ENCODE assay signal across 26 cellular contexts in the genomic region with DNA sequence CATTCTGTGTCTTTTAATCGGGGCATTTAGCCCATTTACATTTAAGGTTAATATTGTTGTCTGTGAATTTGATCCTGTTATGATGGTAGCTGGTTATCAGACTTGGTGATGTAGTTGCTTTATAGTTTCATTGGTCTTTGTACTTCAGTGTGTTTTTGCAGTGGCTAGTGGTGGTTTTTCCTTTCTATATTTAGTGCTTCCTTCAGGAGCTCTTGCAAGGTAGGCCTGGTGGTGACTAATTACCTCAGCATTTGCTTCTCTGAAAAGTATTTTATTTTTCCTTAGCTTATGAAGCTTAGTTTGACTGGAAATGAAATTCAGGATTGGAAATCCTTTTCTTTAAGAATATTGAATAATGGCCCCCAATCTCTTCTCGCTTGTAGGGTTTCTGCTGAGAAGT.
DNase-seq lines count a peak whose midpoint lies in the region; ATAC-seq and TF ChIP-seq lines count a peak whose summit lies in the region.
"Had no signal": no experiment of that assay in that cellular context is flagged by ENCODE, and none has a peak within 500 bp of the region (broad histone marks: within the 10 kb centered on the region; RNA-seq: fewer than 3 reads in every experiment).

No MANE protein-coding gene starts in this region.

- intact Hi-C loops in mammary epithelial cell (cut with micrococcal nuclease) = no loop called here

- H3K9me3 ChIP-seq in mammary epithelial cell (replicated peaks; ENCODE audit: insufficient read depth, low read length) = no peaks in the 10 kb centered on the region
- H3K9me3 ChIP-seq: upper lobe of right lung had no signal

- TF ChIP-seq CTCF in AG10803 (conservative IDR thresholded peaks at IDR 0.05; ENCODE audit: low read length) = no peak
- no peak for TF ChIP-seq CTCF in mammary epithelial cell (conservative IDR thresholded peaks at IDR 0.05 in 1 of 2, IDR thresholded peaks at IDR 0.05 in 1 of 2; ENCODE audit: extremely low read depth in 1 of 2, insufficient read depth in 1 of 2, low read depth in 1 of 2, low read length in 2 of 2)

- BruUV-seq in mammary epithelial cell (replicated peaks; lab: Mats Ljungman, UMichigan) = no TSS peak

- H4K20me1 ChIP-seq in mammary epithelial cell (ENCODE audit: insufficient read depth, low read length) = no peaks in the 10 kb centered on the region

- H3K36me3 ChIP-seq in mammary epithelial cell (ENCODE audit: insufficient read depth, low read length) = no peaks in the 10 kb centered on the region
- H3K36me3 ChIP-seq: upper lobe of right lung had no signal

- no peaks in the 10 kb centered on the region for H3K79me2 ChIP-seq in mammary epithelial cell (ENCODE audit: insufficient read depth, low read length)

- dilution Hi-C loops in mammary epithelial cell (cut with HindIII; ENCODE audit: low sequenced_read_pairs) = no loop called here

- no peak overlapping the region for H2AFZ ChIP-seq in mammary epithelial cell (ENCODE audit: low read depth, low read length)
- H2AFZ ChIP-seq: PC-9 had no signal

- ATAC-seq in GM21360 (IDR thresholded peaks at IDR 0.05; ENCODE audit: unreplicated experiment) = no peak
- ATAC-seq: activated CD4-positive, alpha-beta T cell treated with anti-CD3 and anti-CD28 coated beads for 36 hours; K562; T-cell; upper lobe of right lung had no signal

- in situ Hi-C loops in mammary epithelial cell (cut with MboI; ENCODE audit: low sequenced_read_pairs in 2 of 2) = no loop called here

- H3K4me2 ChIP-seq in mammary epithelial cell (ENCODE audit: insufficient read depth, low read depth, low read length) = peak overlapping the region; percentile 1

- peak; percentile 14 for DNase-seq in AG10803 (ENCODE audit: low read depth)
- peak; percentile 54 for DNase-seq in HT1080 (ENCODE audit: low read depth)
- DNase-seq in mammary epithelial cell = peak; percentile 36
- DNase-seq in kidney glomerular epithelial cell (lab: John Stamatoyannopoulos, UW) = peak; percentile 35
- no peak for DNase-seq in NCI-H1694 (lab: John Stamatoyannopoulos, UW)
- no peak for DNase-seq in NOMO-1 (lab: John Stamatoyannopoulos, UW; ENCODE audit: unreplicated experiment in 2 of 2)
- DNase-seq in NCI-H526 treated with DMSO at 0.1 percent for 48 hours (lab: John Stamatoyannopoulos, UW) = no peak
- DNase-seq: activated CD4-positive, alpha-beta T cell treated with anti-CD3 and anti-CD28 coated beads for 36 hours; activated naive CD4-positive, alpha-beta T cell treated with anti-CD3 and anti-CD28 coated beads, Interleukin-2, amount 10 ng/mL, durations not matched to agents 7 days and 5 days; activated T-cell treated with anti-CD3 and anti-CD28 coated beads, Interleukin-2, amount 50 U/mL, for 48 hours; anterior cingulate cortex; C1 segment of cervical spinal cord; Calu3; effector memory CD4-positive, alpha-beta T cell; H9; midbrain; NCI-H1048; NCI-H1930; NCI-H345; nephron progenitor cell; PC-9; posterior cingulate gyrus; T-cell; upper lobe of right lung had no signal

- H3K4me1 ChIP-seq in mammary epithelial cell (ENCODE audit: insufficient read depth, low read length) = no peaks in the 10 kb centered on the region
- H3K4me1 ChIP-seq: upper lobe of right lung had no signal

- CTCF ChIA-PET in mammary epithelial cell (lab: Charles Lee; ENCODE audit: low non-redundant PET) = no interaction called here

- WGBS in mammary epithelial cell (ENCODE audit: low coverage, missing lambda C conversion rate) = 100% methylated on average over 2 of the region's 2 CpGs

- no peaks in the 10 kb centered on the region for H3K27me3 ChIP-seq in mammary epithelial cell (ENCODE audit: insufficient read depth, low read length)
- H3K27me3 ChIP-seq: upper lobe of right lung had no signal

- no peak overlapping the region for H3K4me3 ChIP-seq in AG10803 (ENCODE audit: low read length)
- H3K4me3 ChIP-seq in mammary epithelial cell (replicated peaks in 1 of 3; ENCODE audit: insufficient read depth in 1 of 3, low read depth in 2 of 3, low read length in 3 of 3) = no peak overlapping the region
- H3K4me3 ChIP-seq: K562, PC-9, upper lobe of right lung had no signal

- H3K27ac ChIP-seq in mammary epithelial cell (ENCODE audit: insufficient read depth, low read depth, low read length) = no peak overlapping the region
- H3K27ac ChIP-seq: PC-9, upper lobe of right lung had no signal

- H3K9ac ChIP-seq in mammary epithelial cell (ENCODE audit: insufficient read depth, low read length) = no peak overlapping the region

Comparison
In these comparisons a context has a peak if more than half of its experiments do, and no peak if none do; other contexts are left out.
1. DNase-seq: peak in AG10803 (single experiment), HT1080 (single experiment), mammary epithelial cell (single experiment) and kidney glomerular epithelial cell (single experiment); none in NCI-H1694 (single experiment), NOMO-1 (0 of 2) and NCI-H526 treated with DMSO at 0.1 percent for 48 hours (single experiment).